Comparison of ENCODE assay signal across 18 cellular contexts in genomic region chr15:82995076-82995475, GRCh38.
"Had no signal": no experiment of that assay in that cellular context is flagged by ENCODE, and none has a peak within 500 bp of the region (broad histone marks: within the 10 kb centered on the region; RNA-seq: fewer than 3 reads in every experiment).

No MANE protein-coding gene starts in this region.

- DNase-seq: Karpas-422, KG1, MG63, NCI-H1092, NCI-H1105 treated with DMSO at 0.1 percent for 48 hours, NCI-H1417 treated with DMSO at 0.1 percent for 48 hours, NCI-H146, NCI-H1694 treated with DMSO at 0.1 percent for 48 hours, NCI-H1930, NCI-H2081, NCI-H2107, NCI-H2227 treated with DMSO at 0.1 percent for 48 hours, NCI-H524, NCI-H69, PC-3, SHP77, SK-N-SH had no signal

- ATAC-seq: PC-3 had no signal

- H3K9me3 ChIP-seq: MG63, SK-N-SH had no signal

- H3K4me3 ChIP-seq: MG63 had no signal

- H3K4me2 ChIP-seq: SK-N-SH had no signal

- H3K27me3 ChIP-seq: MG63 had no signal

- H3K27ac ChIP-seq: RWPE1 had no signal
